ENCODE assay signal across 25 cellular contexts in genomic region chr2:212897296-212897695, GRCh38.
"Had no signal": no experiment of that assay in that cellular context is flagged by ENCODE, and none has a peak within 500 bp of the region (broad histone marks: within the 10 kb centered on the region; RNA-seq: fewer than 3 reads in every experiment).

No MANE protein-coding gene starts in this region.

- H3K27me3 ChIP-seq: adrenal gland, breast epithelium, colonic mucosa, gastroesophageal sphincter, stomach, uterus had no signal

- H3K36me3 ChIP-seq: adrenal gland, breast epithelium, colonic mucosa, gastroesophageal sphincter, stomach, uterus had no signal

- H3K27ac Mint-ChIP-seq: activated CD8-positive, alpha-beta T cell treated with anti-CD3 and anti-CD28 coated beads, Interleukin-2, amount 10 ng/mL, durations not matched to agents 7 days and 5 days; activated naive CD4-positive, alpha-beta T cell treated with anti-CD3 and anti-CD28 coated beads, Interleukin-2, amount 50 U/mL, for 72 hours; activated T-cell treated with anti-CD3 and anti-CD28 coated beads, Interleukin-2, amount 50 U/mL, for 24 hours; activated T-helper 17 cell treated with anti-CD3 and anti-CD28 coated beads, Interleukin-2, amount 50 U/mL, for 72 hours; mesothelial cell of epicardium; natural killer cell; stimulated activated effector memory CD8-positive, alpha-beta T cell treated with anti-CD3 and anti-CD28 coated beads, Interleukin-12 subunit alpha, Interleukin-12 subunit beta, amount 100 ng/mL, for 72 hours had no signal

- DNase-seq: activated CD4-positive, alpha-beta T cell treated with anti-CD3 and anti-CD28 coated beads for 1 hour; activated CD4-positive, alpha-beta T cell treated with anti-CD3 and anti-CD28 coated beads, Interleukin-2, amount 50 U/mL, for 1 hour; activated CD8-positive, alpha-beta T cell treated with anti-CD3 and anti-CD28 coated beads, Interleukin-2, amount 10 ng/mL, durations not matched to agents 7 days and 5 days; activated T-cell treated with anti-CD3 and anti-CD28 coated beads, Interleukin-2, amount 50 U/mL, for 24 hours; adrenal gland; colonic mucosa; effector CD8-positive, alpha-beta T cell; head of caudate nucleus; hypothalamus; left ventricle myocardium superior; mammary epithelial cell; natural killer cell; right cardiac atrium; stimulated activated CD4-positive, alpha-beta T cell treated with anti-CD3 and anti-CD28 coated beads, Interleukin-2, amount 100 ng/mL, for 24 hours; stomach; T-helper 9 cell; trophoblast cell; uterus had no signal

- H3K4me1 Mint-ChIP-seq: activated T-helper 17 cell treated with anti-CD3 and anti-CD28 coated beads, Interleukin-2, amount 50 U/mL, for 72 hours had no signal

- H3K4me3 ChIP-seq: adrenal gland, breast epithelium, colonic mucosa, gastroesophageal sphincter, skin epidermis, stomach, uterus had no signal

- H3K4me3 Mint-ChIP-seq: activated CD8-positive, alpha-beta T cell treated with anti-CD3 and anti-CD28 coated beads, Interleukin-2, amount 10 ng/mL, durations not matched to agents 7 days and 5 days; activated T-cell treated with anti-CD3 and anti-CD28 coated beads, Interleukin-2, amount 50 U/mL, for 24 hours; activated T-helper 17 cell treated with anti-CD3 and anti-CD28 coated beads, Interleukin-2, amount 50 U/mL, for 72 hours; mesothelial cell of epicardium; natural killer cell; stimulated activated effector memory CD8-positive, alpha-beta T cell treated with anti-CD3 and anti-CD28 coated beads, Interleukin-12 subunit alpha, Interleukin-12 subunit beta, amount 100 ng/mL, for 72 hours had no signal

- H3K27ac ChIP-seq: adrenal gland, breast epithelium, colonic mucosa, gastroesophageal sphincter, skin epidermis, stomach, uterus had no signal

- H3K9me3 ChIP-seq: adrenal gland, breast epithelium, colonic mucosa, gastroesophageal sphincter, stomach, uterus had no signal

- H3K9me3 Mint-ChIP-seq: activated T-cell treated with anti-CD3 and anti-CD28 coated beads, Interleukin-2, amount 50 U/mL, for 24 hours; mesothelial cell of epicardium; natural killer cell; stimulated activated effector memory CD8-positive, alpha-beta T cell treated with anti-CD3 and anti-CD28 coated beads, Interleukin-12 subunit alpha, Interleukin-12 subunit beta, amount 100 ng/mL, for 72 hours had no signal

- H3K36me3 Mint-ChIP-seq: activated naive CD4-positive, alpha-beta T cell treated with anti-CD3 and anti-CD28 coated beads, Interleukin-2, amount 50 U/mL, for 72 hours; mesothelial cell of epicardium; natural killer cell; stimulated activated effector memory CD8-positive, alpha-beta T cell treated with anti-CD3 and anti-CD28 coated beads, Interleukin-12 subunit alpha, Interleukin-12 subunit beta, amount 100 ng/mL, for 72 hours had no signal

- H3K4me1 ChIP-seq: adrenal gland, breast epithelium, colonic mucosa, uterus had no signal
